Comparison of ENCODE assay signal across 1 cellular context in genomic region chr17:44053130-44053872, GRCh38.
TF ChIP-seq lines count a peak whose summit lies in the region.

No MANE protein-coding gene starts in this region.

TF ChIP-seq in WTC11, 78 proteins besides CTCF, POLR2A, EP300 and RAD21 (continued from another document):
- no peak for TF ChIP-seq ZNF425 (CRISPR knock-in tag; conservative IDR thresholded peaks at IDR 0.05)
